ENCODE assay signal across 29 cellular contexts in genomic region chr22:17788528-17789378, GRCh38. TPM values are rescaled to one million over a fixed set of nuclear protein-coding genes. Genes with fewer than 3 reads are reported as not detected.
DNase-seq lines count a peak whose midpoint lies in the region; ATAC-seq and TF ChIP-seq lines count a peak whose summit lies in the region.
"Had no signal": no experiment of that assay in that cellular context is flagged by ENCODE, and none has a peak within 500 bp of the region (broad histone marks: within the 10 kb centered on the region; RNA-seq: fewer than 3 reads in every experiment).

No MANE protein-coding gene starts in this region.

- H3K36me3 ChIP-seq in BJ (ENCODE audit: control insufficient read depth, insufficient read depth, low read length) (peaks cover 11% of the 10 kb centered on the region), IMR-90 (ENCODE audit: control insufficient read depth, insufficient read depth, low read length) (peaks cover 21% of the 10 kb centered on the region), brain microvascular endothelial cell (replicated peaks) (no peaks in the 10 kb centered on the region), neuronal stem cell (replicated peaks in 1 of 2; ENCODE audit: control insufficient read depth in 2 of 2, insufficient read depth in 2 of 2, low read length in 2 of 2) (peaks cover 0 to 8% of the 10 kb centered on the region in 2 donors)
- H3K36me3 ChIP-seq: HAP-1, neutrophil had no signal

- no peaks in the 10 kb centered on the region for H3K36me3 Mint-ChIP-seq in activated naive CD8-positive, alpha-beta T cell treated with anti-CD3 and anti-CD28 coated beads for 36 hours

- TF ChIP-seq CTCF in BJ (IDR thresholded peaks at IDR 0.05; ENCODE audit: insufficient read depth, low read depth, low read length): 0 out of 2 replicates have a peak, but pooled peaks have one; percentile 8
- TF ChIP-seq CTCF in IMR-90 (conservative IDR thresholded peaks at IDR 0.05; ENCODE audit: low read depth, low read length): no peak
- peak; percentile 19 for TF ChIP-seq CTCF in brain microvascular endothelial cell (IDR thresholded peaks at IDR 0.05; ENCODE audit: low read depth, low read length, missing control alignments)

- H4K8ac ChIP-seq in IMR-90 (ENCODE audit: low read depth in 2 of 2, low read length in 2 of 2) (no peak overlapping the region), neuronal stem cell (ENCODE audit: low read depth, low read length) (no peak overlapping the region)

- H3K9ac ChIP-seq in IMR-90 (ENCODE audit: low read depth, low read length) (no peak overlapping the region), neuronal stem cell (ENCODE audit: low read depth, low read length, poor library complexity) (peak overlapping the region; percentile 14)
- H3K9ac ChIP-seq: KMS-11, SK-N-SH had no signal

- H3K4me2 ChIP-seq in IMR-90 (ENCODE audit: low read depth, low read length) (no peak overlapping the region), neuronal stem cell (ENCODE audit: insufficient read depth, low read length, poor library complexity, severe bottlenecking) (no peak overlapping the region)
- H3K4me2 ChIP-seq: KMS-11, SK-N-SH had no signal

- H3K4me3 ChIP-seq in BJ (ENCODE audit: low read depth, low read length) (no peak overlapping the region), IMR-90 (ENCODE audit: insufficient read depth, low read depth, low read length) (no peak overlapping the region), brain microvascular endothelial cell (ENCODE audit: low read depth, low read length) (no peak overlapping the region), neuronal stem cell (ENCODE audit: low read length in 2 of 2) (no peak overlapping the region)
- H3K4me3 ChIP-seq: body of pancreas, esophagus muscularis mucosa, HAP-1 had no signal

- H2AK9ac ChIP-seq in IMR-90 (replicated peaks; ENCODE audit: low read depth, low read length, poor library complexity): peak overlapping the region; percentile 59

- 93% methylated on average over 21 of the region's 32 CpGs; no CpG with 5 or more reads in 1 of the 2 experiments for WGBS in IMR-90 (ENCODE audit: extremely low coverage in 2 of 2, insufficient read length in 1 of 2), 2 experiments
- WGBS in neuronal stem cell (ENCODE audit: extremely low coverage in 2 of 2, insufficient read length in 2 of 2, insufficient replicate concordance in 1 of 2), 2 donors: no CpG with 5 or more reads among the region's 32 CpGs

- dilution Hi-C loops in IMR-90 (cut with HindIII; ENCODE audit: low sequenced_read_pairs, unreplicated experiment): no loop called here

- H2BK15ac ChIP-seq in IMR-90 (ENCODE audit: low read depth, low read length): no peak overlapping the region
- no peak overlapping the region for H2BK15ac ChIP-seq in neuronal stem cell (ENCODE audit: low read length)

- H4K91ac ChIP-seq in IMR-90 (ENCODE audit: insufficient read depth, low read depth, low read length) (no peak overlapping the region), neuronal stem cell (ENCODE audit: low read depth, low read length, poor library complexity) (no peak overlapping the region)

- H3K4me1 Mint-ChIP-seq in activated naive CD8-positive, alpha-beta T cell treated with anti-CD3 and anti-CD28 coated beads for 36 hours: no peaks in the 10 kb centered on the region
- H3K4me1 Mint-ChIP-seq: activated CD4-positive, alpha-beta T cell treated with anti-CD3 and anti-CD28 coated beads, Interleukin-2, amount 10 ng/mL, durations not matched to agents 24 days and 14 days had no signal

- H3K27me3 ChIP-seq in BJ (ENCODE audit: control insufficient read depth, insufficient read depth, low read length) (no peaks in the 10 kb centered on the region), IMR-90 (ENCODE audit: control insufficient read depth, insufficient read depth, low read length) (no peaks in the 10 kb centered on the region), brain microvascular endothelial cell (replicated peaks) (no peaks in the 10 kb centered on the region), neuronal stem cell (ENCODE audit: control insufficient read depth in 3 of 3, insufficient read depth in 3 of 3, low read depth in 1 of 3, low read length in 3 of 3) (no peaks in the 10 kb centered on the region)
- H3K27me3 ChIP-seq: body of pancreas, esophagus muscularis mucosa, foreskin keratinocyte, neutrophil had no signal

- H3K27ac ChIP-seq in IMR-90 (ENCODE audit: insufficient read depth, low read length) (no peak overlapping the region), brain microvascular endothelial cell (no peak overlapping the region), neuronal stem cell (replicated peaks; ENCODE audit: low read length) (no peak overlapping the region)
- H3K27ac ChIP-seq: body of pancreas, foreskin keratinocyte, KMS-11, neutrophil, VCaP had no signal

- ATAC-seq in IMR-90 (ENCODE audit: low read depth): no peak
- no peak for ATAC-seq in GM18873 (IDR thresholded peaks at IDR 0.05; ENCODE audit: low FRiP score, unreplicated experiment)
- ATAC-seq: activated T-cell treated with anti-CD3 and anti-CD28 coated beads, Interleukin-2, amount 50 U/mL, for 4 hours; body of pancreas; foreskin keratinocyte; left colon had no signal

- H3K56ac ChIP-seq in IMR-90 (ENCODE audit: extremely low read depth, insufficient read depth, low read length): no peak overlapping the region

- H3K4ac ChIP-seq in IMR-90 (ENCODE audit: low read depth, low read length) (no peak overlapping the region), neuronal stem cell (ENCODE audit: low read length) (peak overlapping the region; percentile 59)

- H3K4me1 ChIP-seq in IMR-90 (ENCODE audit: control insufficient read depth, insufficient read depth, low read length) (no peaks in the 10 kb centered on the region), neuronal stem cell (ENCODE audit: control insufficient read depth in 2 of 2, insufficient read depth in 1 of 2, low read depth in 1 of 2, low read length in 2 of 2) (peaks cover 12% of the 10 kb centered on the region in 2 donors)
- H3K4me1 ChIP-seq: body of pancreas had no signal

- no peak for TF ChIP-seq POLR2A in IMR-90 (IDR thresholded peaks at IDR 0.05; ENCODE audit: low read depth, low read length)

- no peaks in the 10 kb centered on the region for H3K27me3 Mint-ChIP-seq in activated naive CD8-positive, alpha-beta T cell treated with anti-CD3 and anti-CD28 coated beads for 36 hours
- H3K27me3 Mint-ChIP-seq: activated CD4-positive, alpha-beta T cell treated with anti-CD3 and anti-CD28 coated beads, Interleukin-2, amount 10 ng/mL, durations not matched to agents 24 days and 14 days; CD4-positive, alpha-beta memory T cell had no signal

- H2BK12ac ChIP-seq in neuronal stem cell (ENCODE audit: low read length): peak overlapping the region; percentile 36

- CTCF ChIA-PET in BJ (lab: Yijun Ruan, JAX): interaction anchor here (0.6 to 6.2 kb wide), 5 partner anchors 9 to 287 kb away, joined by 3 to 50 read pairs (median 4); no protein-coding TSS in a partner anchor
- CTCF ChIA-PET in IMR-90 (lab: Yijun Ruan, JAX): interaction anchor here (0.6 kb wide), 1 partner anchor 18 kb away, joined by 3 read pairs; no protein-coding TSS in a partner anchor

- DNase-seq in BJ (ENCODE audit: low read depth): no peak
- no peak for DNase-seq in IMR-90
- DNase-seq in brain microvascular endothelial cell: no peak
- DNase-seq in neuronal stem cell (ENCODE audit: low spot score): no peak
- DNase-seq in KG1 (lab: John Stamatoyannopoulos, UW): no peak
- DNase-seq in T1000 (lab: John Stamatoyannopoulos, UW): no peak
- no peak for DNase-seq in activated naive CD8-positive, alpha-beta T cell treated with anti-CD3 and anti-CD28 coated beads for 36 hours
- DNase-seq: activated CD4-positive, alpha-beta T cell treated with anti-CD3 and anti-CD28 coated beads, Interleukin-2, amount 10 ng/mL, durations not matched to agents 24 days and 14 days; activated T-cell treated with anti-CD3 and anti-CD28 coated beads, Interleukin-2, amount 50 U/mL, for 4 hours; body of pancreas; EL; foreskin keratinocyte; left colon; mesenchymal stem cell; NCI-H1436; NCI-H2081 treated with DMSO at 0.1 percent for 48 hours; NCI-H345; RPMI8226; SK-N-SH; stimulated activated CD4-positive, alpha-beta T cell treated with anti-CD3 and anti-CD28 coated beads, Interleukin-15, amount 100 ng/mL, for 24 hours; stimulated activated naive CD4-positive, alpha-beta T cell treated with Interleukin-2 at 50 U/mL for 16 hours had no signal

- H2BK20ac ChIP-seq in IMR-90 (ENCODE audit: low read depth, low read length): no peak overlapping the region

- no peak overlapping the region for H4K5ac ChIP-seq in IMR-90 (ENCODE audit: low read depth, low read length)

- no peaks in the 10 kb centered on the region for H3K9me3 Mint-ChIP-seq in activated naive CD8-positive, alpha-beta T cell treated with anti-CD3 and anti-CD28 coated beads for 36 hours
- H3K9me3 Mint-ChIP-seq: activated CD4-positive, alpha-beta T cell treated with anti-CD3 and anti-CD28 coated beads, Interleukin-2, amount 10 ng/mL, durations not matched to agents 24 days and 14 days; activated T-cell treated with anti-CD3 and anti-CD28 coated beads, Interleukin-2, amount 50 U/mL, for 4 hours; CD4-positive, alpha-beta memory T cell had no signal

- no peak overlapping the region for H3K18ac ChIP-seq in IMR-90 (ENCODE audit: low read depth, low read length)
- H3K18ac ChIP-seq in neuronal stem cell (ENCODE audit: low read length): peak overlapping the region; percentile 65

- no peak overlapping the region for H3K4me3 Mint-ChIP-seq in activated naive CD8-positive, alpha-beta T cell treated with anti-CD3 and anti-CD28 coated beads for 36 hours
- H3K4me3 Mint-ChIP-seq: activated CD4-positive, alpha-beta T cell treated with anti-CD3 and anti-CD28 coated beads, Interleukin-2, amount 10 ng/mL, durations not matched to agents 24 days and 14 days; activated T-cell treated with anti-CD3 and anti-CD28 coated beads, Interleukin-2, amount 50 U/mL, for 4 hours had no signal

- POLR2A ChIA-PET in BJ (lab: Charles Lee): no interaction called here
- POLR2A ChIA-PET in IMR-90 (lab: Charles Lee; ENCODE audit: unreplicated experiment): no interaction called here

- in situ Hi-C loops in IMR-90 (cut with MboI; ENCODE audit: low sequenced_read_pairs) (no loop called here), brain microvascular endothelial cell (cut with HindIII; ENCODE audit: low pct_ligation_motif_present, low sequenced_read_pairs) (no loop called here)

- H3K14ac ChIP-seq in IMR-90 (replicated peaks; ENCODE audit: low read depth, low read length): no peak overlapping the region
- H3K14ac ChIP-seq in neuronal stem cell (ENCODE audit: low read length): no peak overlapping the region

- H2AFZ ChIP-seq in IMR-90 (replicated peaks; ENCODE audit: low read length, poor library complexity): no peak overlapping the region
- no peak overlapping the region for H2AFZ ChIP-seq in neuronal stem cell (ENCODE audit: low read length)

- no peak overlapping the region for H2BK5ac ChIP-seq in IMR-90 (ENCODE audit: low read depth, low read length, poor library complexity, severe bottlenecking)
- H2BK5ac ChIP-seq in neuronal stem cell (ENCODE audit: low read length): no peak overlapping the region

- H3K23ac ChIP-seq in IMR-90 (ENCODE audit: low read depth, low read length) (no peak overlapping the region), neuronal stem cell (ENCODE audit: low read depth, low read length, poor library complexity) (peak overlapping the region; percentile 22)

- intact Hi-C loops in IMR-90 (cut with micrococcal nuclease): loop anchor here (10.0 kb wide), 1 partner anchor 234 kb away; no protein-coding TSS in a partner anchor

- no peak for TF ChIP-seq RAD21 in IMR-90 (IDR thresholded peaks at IDR 0.05; ENCODE audit: low read length)

- no peak overlapping the region for H2BK120ac ChIP-seq in IMR-90 (ENCODE audit: low read depth, low read length)
- H2BK120ac ChIP-seq in neuronal stem cell (ENCODE audit: low read depth, low read length): no peak overlapping the region

- H3K9me1 ChIP-seq in IMR-90 (ENCODE audit: insufficient read depth, low read length): peaks cover 3% of the 10 kb centered on the region; the same call in 1 of the 2 replicates

- BruUV-seq in IMR-90 (replicated peaks; lab: Mats Ljungman, UMichigan): no TSS peak

- no peaks in the 10 kb centered on the region for H3K9me3 ChIP-seq in IMR-90 (ENCODE audit: control insufficient read depth, insufficient read depth, low read length)
- no peaks in the 10 kb centered on the region for H3K9me3 ChIP-seq in neuronal stem cell (replicated peaks in 1 of 2; ENCODE audit: control insufficient read depth in 2 of 2, insufficient read depth in 1 of 2, low read depth in 1 of 2, low read length in 2 of 2)
- H3K9me3 ChIP-seq: body of pancreas, esophagus muscularis mucosa, neutrophil, SK-N-SH had no signal

- H3K79me1 ChIP-seq in IMR-90 (ENCODE audit: low read depth in 1 of 2, low read length in 2 of 2) (no peaks in the 10 kb centered on the region), neuronal stem cell (ENCODE audit: low read depth, low read length) (no peaks in the 10 kb centered on the region)

- no peak overlapping the region for H3K27ac Mint-ChIP-seq in activated naive CD8-positive, alpha-beta T cell treated with anti-CD3 and anti-CD28 coated beads for 36 hours
- H3K27ac Mint-ChIP-seq: activated CD4-positive, alpha-beta T cell treated with anti-CD3 and anti-CD28 coated beads, Interleukin-2, amount 10 ng/mL, durations not matched to agents 24 days and 14 days; progenitor cell of endocrine pancreas had no signal

- no peaks in the 10 kb centered on the region for H4K20me1 ChIP-seq in IMR-90 (ENCODE audit: insufficient read depth, low read length)

- H2AK5ac ChIP-seq in IMR-90 (ENCODE audit: low read depth, low read length) (no peak overlapping the region), neuronal stem cell (ENCODE audit: low read depth, low read length) (peak overlapping the region; percentile 58)

RNA-seq across cellular contexts. Expression of gene BID, which starts 14.5 kb away (rescaled TPM):
- 58.2 and 96.4 TPM in 2 replicates for polyA plus RNA-seq in BJ (2011; rRNA removed)
- polyA minus RNA-seq in BJ (2011; rRNA and poly(A)+ RNA removed): 26.4 and 40.3 TPM in 2 replicates
- total RNA-seq in IMR-90 (2012; rRNA removed): 59.4 and 69.5 TPM in 2 replicates
- 240 and 272 TPM in 2 replicates for polyA plus RNA-seq in IMR-90 (2012; rRNA removed)
- polyA plus RNA-seq in IMR-90 (2012; cell fraction: cytosol; rRNA removed): 79.6 and 204 TPM in 2 replicates
- 82.1 and 146 TPM in 2 replicates for polyA plus RNA-seq in IMR-90 (2012; cell fraction: nucleus; rRNA removed; ENCODE audit: low replicate concordance)
- 25.3 TPM for polyA plus RNA-seq in neuronal stem cell (2013, experiment 1 of 2)
- polyA plus RNA-seq in neuronal stem cell (2013, experiment 2 of 2): 27.6 TPM
- total RNA-seq in activated naive CD8-positive, alpha-beta T cell treated with anti-CD3 and anti-CD28 coated beads for 36 hours: 10 to 100 TPM; 19.6 to 22.0 TPM
